28 cellular contexts compared by ENCODE assay signal in the genomic region with DNA sequence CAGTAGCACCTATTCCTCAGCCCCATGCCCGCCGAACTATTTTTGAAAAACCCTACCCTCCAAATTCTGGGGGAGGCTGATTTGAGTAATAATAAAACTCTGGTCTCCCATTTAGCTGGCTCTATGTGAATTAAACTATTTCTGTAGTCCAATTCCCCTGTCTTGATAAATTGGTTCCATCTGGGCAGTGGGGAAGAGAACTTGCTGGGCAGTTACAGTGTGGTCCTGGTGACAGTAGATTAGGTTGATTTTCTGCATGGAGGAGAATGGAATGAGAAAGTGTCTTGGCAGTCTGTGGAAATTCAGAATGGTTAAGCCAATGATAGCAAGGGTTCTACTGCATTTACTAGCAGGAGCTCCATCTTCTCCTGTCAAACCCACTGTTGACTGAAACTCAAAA.
"Had no signal": no experiment of that assay in that cellular context is flagged by ENCODE, and none has a peak within 500 bp of the region (broad histone marks: within the 10 kb centered on the region; RNA-seq: fewer than 3 reads in every experiment).

No MANE protein-coding gene starts in this region.

- H3K4me1 ChIP-seq: adrenal gland had no signal

- H3K4me3 ChIP-seq: adrenal gland, MG63, SJCRH30 had no signal

- FAIRE-seq: bronchial epithelial cell, TTC549 had no signal

- H3K27me3 Mint-ChIP-seq: activated CD4-positive, alpha-beta memory T cell treated with anti-CD3 and anti-CD28 coated beads for 36 hours; activated CD4-positive, alpha-beta T cell treated with anti-CD3 and anti-CD28 coated beads, Interleukin-2, amount 10 ng/mL, durations not matched to agents 7 days and 5 days; activated naive CD8-positive, alpha-beta T cell; activated T-helper 17 cell treated with anti-CD3 and anti-CD28 coated beads, Interleukin-2, amount 50 U/mL, for 72 hours had no signal

- H3K36me3 ChIP-seq: adrenal gland, MG63, SJCRH30 had no signal

- H3K9ac ChIP-seq: KMS-11 had no signal

- ATAC-seq: Right ventricle myocardium inferior had no signal

- H3K9me3 Mint-ChIP-seq: activated CD4-positive, alpha-beta memory T cell treated with anti-CD3 and anti-CD28 coated beads for 36 hours; activated naive CD4-positive, alpha-beta T cell treated with anti-CD3 and anti-CD28 coated beads for 36 hours; activated T-helper 17 cell treated with anti-CD3 and anti-CD28 coated beads, Interleukin-2, amount 50 U/mL, for 72 hours had no signal

- H3K4me2 ChIP-seq: KMS-11 had no signal

- H3K9me3 ChIP-seq: adrenal gland, SJCRH30 had no signal

- H3K27me3 ChIP-seq: adrenal gland, MG63, SJCRH30 had no signal

- H3K36me3 Mint-ChIP-seq: activated CD4-positive, alpha-beta memory T cell treated with anti-CD3 and anti-CD28 coated beads for 36 hours; activated naive CD8-positive, alpha-beta T cell had no signal

- H3K4me3 Mint-ChIP-seq: activated CD4-positive, alpha-beta T cell treated with anti-CD3 and anti-CD28 coated beads, Interleukin-2, amount 10 ng/mL, durations not matched to agents 7 days and 5 days; activated naive CD4-positive, alpha-beta T cell treated with anti-CD3 and anti-CD28 coated beads for 36 hours; activated naive CD8-positive, alpha-beta T cell had no signal

- H3K27ac ChIP-seq: adrenal gland, KMS-11, SJCRH30, VCaP had no signal

- DNase-seq: activated CD4-positive, alpha-beta memory T cell treated with anti-CD3 and anti-CD28 coated beads for 36 hours; activated CD4-positive, alpha-beta T cell treated with anti-CD3 and anti-CD28 coated beads, Interleukin-2, amount 10 ng/mL, durations not matched to agents 7 days and 5 days; activated CD4-positive, CD25-positive, alpha-beta regulatory T cell; activated CD8-positive, alpha-beta memory T cell treated with anti-CD3 and anti-CD28 coated beads for 24 hours; activated gamma-delta T cell; activated naive CD4-positive, alpha-beta T cell treated with anti-CD3 and anti-CD28 coated beads for 36 hours; activated T-cell treated with anti-CD3 and anti-CD28 coated beads for 4 hours; activated T-cell treated with anti-CD3 and anti-CD28 coated beads, Interleukin-2, amount 50 U/mL, for 48 hours; adrenal gland; aorta; central memory CD4-positive, alpha-beta T cell; MG63; NCI-H1105; NCI-H1436; NCI-H1694 treated with DMSO at 0.1 percent for 48 hours; NCI-H2029 treated with DMSO at 0.1 percent for 48 hours; NCI-H446; NCI-H524; SJCRH30; T-helper 2 cell; T1000 had no signal

- H3K27ac Mint-ChIP-seq: activated CD4-positive, alpha-beta memory T cell treated with anti-CD3 and anti-CD28 coated beads for 36 hours; activated CD4-positive, alpha-beta T cell treated with anti-CD3 and anti-CD28 coated beads, Interleukin-2, amount 10 ng/mL, durations not matched to agents 7 days and 5 days; activated naive CD4-positive, alpha-beta T cell treated with anti-CD3 and anti-CD28 coated beads for 36 hours; activated naive CD8-positive, alpha-beta T cell had no signal
